ENCODE assay signal across 9 cellular contexts in the genomic region with DNA sequence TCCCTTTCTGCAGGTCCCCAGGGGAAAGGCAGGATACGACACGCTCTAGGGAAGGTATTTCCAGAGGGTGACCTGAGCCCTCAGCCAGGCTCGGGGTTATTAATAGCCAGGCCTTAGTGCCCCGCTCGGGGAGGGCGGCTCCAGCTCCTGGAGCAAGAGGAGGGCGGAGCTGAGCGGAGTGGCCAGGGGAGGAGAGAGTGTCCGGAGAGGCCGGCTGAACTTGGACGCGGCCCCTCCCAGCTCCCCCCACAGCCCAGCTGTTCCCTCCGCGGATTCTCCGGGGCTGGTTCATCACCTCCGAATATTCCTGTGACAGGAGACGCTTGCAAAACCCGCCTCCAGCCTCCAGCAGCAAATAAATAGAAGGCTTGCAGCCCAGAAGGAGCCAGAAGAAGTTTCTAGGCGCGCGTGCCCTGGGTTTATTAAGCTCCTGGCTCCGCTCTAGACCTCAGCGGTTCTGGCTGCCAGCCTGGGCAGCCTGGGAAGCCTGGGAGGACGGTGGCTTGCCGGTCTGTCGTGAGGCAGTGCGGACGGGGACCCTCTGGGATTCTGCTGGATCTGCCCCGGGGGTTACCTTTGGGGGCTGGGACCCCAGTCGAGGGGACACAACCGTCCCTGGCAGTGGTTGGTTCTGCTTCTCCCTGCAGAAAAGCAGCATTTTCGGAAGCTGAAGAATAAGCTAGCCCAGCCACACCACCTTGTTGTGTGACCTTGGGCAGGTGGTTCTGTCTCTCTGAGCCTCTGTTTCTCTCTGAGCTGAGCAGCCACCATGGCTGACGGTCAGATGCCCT. TPM values are rescaled to one million over a fixed set of nuclear protein-coding genes. Genes with fewer than 3 reads are reported as not detected.
DNase-seq lines count a peak whose midpoint lies in the region; ATAC-seq and TF ChIP-seq lines count a peak whose summit lies in the region.
"Had no signal": no experiment of that assay in that cellular context is flagged by ENCODE, and none has a peak within 500 bp of the region (broad histone marks: within the 10 kb centered on the region; RNA-seq: fewer than 3 reads in every experiment).

A gene with protein sequence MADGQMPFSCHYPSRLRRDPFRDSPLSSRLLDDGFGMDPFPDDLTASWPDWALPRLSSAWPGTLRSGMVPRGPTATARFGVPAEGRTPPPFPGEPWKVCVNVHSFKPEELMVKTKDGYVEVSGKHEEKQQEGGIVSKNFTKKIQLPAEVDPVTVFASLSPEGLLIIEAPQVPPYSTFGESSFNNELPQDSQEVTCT (plus strand): TSS at position 388 of the 791 bp plus-strand sequence. CDS start 382 bp downstream, at position 770.

- peak within 1 kb of the TSS; percentile 38 to 51 for H3K9ac ChIP-seq in duodenal mucosa (ENCODE audit: low read depth in 1 of 2, low read length in 2 of 2)
- peak within 1 kb of the TSS in 1 of 2 donors; percentile 7 for H3K9ac ChIP-seq in liver (ENCODE audit: low read depth in 1 of 2, low read length in 2 of 2)

- WGBS in liver = 7% methylated on average over 33 of the region's 33 CpGs
- WGBS in thymus = 17% methylated on average over 33 of the region's 33 CpGs

- H3K27ac ChIP-seq in duodenal mucosa (ENCODE audit: low read depth, low read length) (peak within 1 kb of the TSS; percentile 30), liver (ENCODE audit: low read depth in 1 of 2, low read length in 2 of 2) (peak within 1 kb of the TSS; percentile 32 to 51), thymus (ENCODE audit: low read depth) (peak within 1 kb of the TSS; percentile 80)

- H3K4me3 ChIP-seq in duodenal mucosa (ENCODE audit: low read depth in 1 of 2, low read length in 2 of 2) (peak within 1 kb of the TSS; percentile 12 to 48), liver (ENCODE audit: low read depth in 1 of 3, low read length in 3 of 3) (peak within 1 kb of the TSS in 1 of 3 donors; percentile 10), thymus (ENCODE audit: low read length) (peak within 1 kb of the TSS; percentile 28)

- H3K27me3 ChIP-seq in duodenal mucosa (ENCODE audit: control insufficient read depth in 1 of 2, insufficient read depth in 2 of 2, low read length in 2 of 2) (no peaks in the 10 kb centered on the region), liver (ENCODE audit: control insufficient read depth in 4 of 4, insufficient read depth in 4 of 4, low read length in 3 of 4) (peaks cover 0 to 3% (median 0%) of the 10 kb centered on the region in 4 donors), thymus (ENCODE audit: control insufficient read depth, insufficient read depth) (no peaks in the 10 kb centered on the region)

- H3K4me1 ChIP-seq in duodenal mucosa (ENCODE audit: control insufficient read depth in 1 of 2, insufficient read depth in 2 of 2, low read length in 2 of 2) (no peaks in the 10 kb centered on the region), liver (ENCODE audit: control insufficient read depth in 4 of 4, insufficient read depth in 4 of 4, low read length in 3 of 4) (no peaks in the 10 kb centered on the region), thymus (ENCODE audit: control insufficient read depth, insufficient read depth, low read length) (no peaks in the 10 kb centered on the region)

- H3K9me3 ChIP-seq in duodenal mucosa (ENCODE audit: control insufficient read depth in 1 of 2, low read length in 2 of 2) (no peaks in the 10 kb centered on the region), liver (ENCODE audit: control insufficient read depth in 4 of 4, low read length in 3 of 4) (no peaks in the 10 kb centered on the region), thymus (ENCODE audit: control insufficient read depth) (no peaks in the 10 kb centered on the region)

- TF ChIP-seq RAD21 in liver (IDR thresholded peaks at IDR 0.05) = peak in 1 of 2 donors; percentile 16

- DNase-seq in COLO668 (lab: John Stamatoyannopoulos, UW; ENCODE audit: unreplicated experiment) = peak; percentile 49
- DNase-seq in NCI-H446 (lab: John Stamatoyannopoulos, UW) = peak; percentile 33 to 76
- no peak for DNase-seq in GF-D8 (lab: John Stamatoyannopoulos, UW)
- DNase-seq: activated naive CD8-positive, alpha-beta T cell treated with anti-CD3 and anti-CD28 coated beads, Interleukin-2, amount 10 ng/mL, durations not matched to agents 7 days and 5 days had no signal

- ATAC-seq in GM18861 (IDR thresholded peaks at IDR 0.05; ENCODE audit: unreplicated experiment) = no peak
- ATAC-seq in GM21528 (IDR thresholded peaks at IDR 0.05; ENCODE audit: low FRiP score, unreplicated experiment) = no peak

- no peaks in the 10 kb centered on the region for H3K36me3 ChIP-seq in duodenal mucosa (ENCODE audit: control insufficient read depth in 1 of 2, insufficient read depth in 2 of 2, low read length in 2 of 2)
- no peaks in the 10 kb centered on the region for H3K36me3 ChIP-seq in liver (ENCODE audit: control insufficient read depth in 4 of 4, insufficient read depth in 3 of 4, low read depth in 1 of 4, low read length in 3 of 4)
- no peaks in the 10 kb centered on the region for H3K36me3 ChIP-seq in thymus (ENCODE audit: control insufficient read depth, insufficient read depth)

- no peak for TF ChIP-seq CTCF in liver (IDR thresholded peaks at IDR 0.05; ENCODE audit: low read depth, low read length, missing input control)

TF ChIP-seq in liver, 16 proteins besides CTCF, POLR2A, EP300 and RAD21:
- TF ChIP-seq RXRA (IDR thresholded peaks at IDR 0.05) (no peak), SP1 (IDR thresholded peaks at IDR 0.05) (peak; percentile 19), GABPA (IDR thresholded peaks at IDR 0.05 in 1 of 2, conservative IDR thresholded peaks at IDR 0.05 in 1 of 2) (no peak), HNF4G (IDR thresholded peaks at IDR 0.05) (no peak), FOXA1 (IDR thresholded peaks at IDR 0.05) (no peak), FOXA2 (IDR thresholded peaks at IDR 0.05) (no peak), NR2F2 (IDR thresholded peaks at IDR 0.05) (peak; percentile 59)
- TF ChIP-seq, protein P1, sequence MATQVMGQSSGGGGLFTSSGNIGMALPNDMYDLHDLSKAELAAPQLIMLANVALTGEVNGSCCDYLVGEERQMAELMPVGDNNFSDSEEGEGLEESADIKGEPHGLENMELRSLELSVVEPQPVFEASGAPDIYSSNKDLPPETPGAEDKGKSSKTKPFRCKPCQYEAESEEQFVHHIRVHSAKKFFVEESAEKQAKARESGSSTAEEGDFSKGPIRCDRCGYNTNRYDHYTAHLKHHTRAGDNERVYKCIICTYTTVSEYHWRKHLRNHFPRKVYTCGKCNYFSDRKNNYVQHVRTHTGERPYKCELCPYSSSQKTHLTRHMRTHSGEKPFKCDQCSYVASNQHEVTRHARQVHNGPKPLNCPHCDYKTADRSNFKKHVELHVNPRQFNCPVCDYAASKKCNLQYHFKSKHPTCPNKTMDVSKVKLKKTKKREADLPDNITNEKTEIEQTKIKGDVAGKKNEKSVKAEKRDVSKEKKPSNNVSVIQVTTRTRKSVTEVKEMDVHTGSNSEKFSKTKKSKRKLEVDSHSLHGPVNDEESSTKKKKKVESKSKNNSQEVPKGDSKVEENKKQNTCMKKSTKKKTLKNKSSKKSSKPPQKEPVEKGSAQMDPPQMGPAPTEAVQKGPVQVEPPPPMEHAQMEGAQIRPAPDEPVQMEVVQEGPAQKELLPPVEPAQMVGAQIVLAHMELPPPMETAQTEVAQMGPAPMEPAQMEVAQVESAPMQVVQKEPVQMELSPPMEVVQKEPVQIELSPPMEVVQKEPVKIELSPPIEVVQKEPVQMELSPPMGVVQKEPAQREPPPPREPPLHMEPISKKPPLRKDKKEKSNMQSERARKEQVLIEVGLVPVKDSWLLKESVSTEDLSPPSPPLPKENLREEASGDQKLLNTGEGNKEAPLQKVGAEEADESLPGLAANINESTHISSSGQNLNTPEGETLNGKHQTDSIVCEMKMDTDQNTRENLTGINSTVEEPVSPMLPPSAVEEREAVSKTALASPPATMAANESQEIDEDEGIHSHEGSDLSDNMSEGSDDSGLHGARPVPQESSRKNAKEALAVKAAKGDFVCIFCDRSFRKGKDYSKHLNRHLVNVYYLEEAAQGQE (IDR thresholded peaks at IDR 0.05) = no peak
- TF ChIP-seq, protein P2, sequence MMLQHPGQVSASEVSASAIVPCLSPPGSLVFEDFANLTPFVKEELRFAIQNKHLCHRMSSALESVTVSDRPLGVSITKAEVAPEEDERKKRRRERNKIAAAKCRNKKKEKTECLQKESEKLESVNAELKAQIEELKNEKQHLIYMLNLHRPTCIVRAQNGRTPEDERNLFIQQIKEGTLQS (IDR thresholded peaks at IDR 0.05) = no peak

RNA-seq across cellular contexts. Expression of the gene that starts here (rescaled TPM):
- total RNA-seq in liver = 1 to 10 TPM in 1 of 2 donors, under 1 TPM in 1; 0.56 to 1.5 TPM
- polyA plus RNA-seq in liver = 1 to 10 TPM in 1 of 2 donors, under 1 TPM in 1; 0.74 to 1.8 TPM
- polyA plus RNA-seq in thymus = 64.0 TPM
- total RNA-seq: activated naive CD8-positive, alpha-beta T cell treated with anti-CD3 and anti-CD28 coated beads, Interleukin-2, amount 10 ng/mL, durations not matched to agents 7 days and 5 days had no signal

Comparison
In these comparisons a context has a peak if more than half of its experiments do, and no peak if none do; other contexts are left out.
1. RNA of the gene that starts here (polyA plus RNA-seq): 64.0 TPM in thymus (single experiment); 0.74 to 1.8 TPM in liver; every median in the first group is over 10 times any median in the second.
2. H3K27ac ChIP-seq: peak in every context shown above with its lines; median percentile 80 in thymus; 42 in liver; 30 in duodenal mucosa.